In the genomic region with DNA sequence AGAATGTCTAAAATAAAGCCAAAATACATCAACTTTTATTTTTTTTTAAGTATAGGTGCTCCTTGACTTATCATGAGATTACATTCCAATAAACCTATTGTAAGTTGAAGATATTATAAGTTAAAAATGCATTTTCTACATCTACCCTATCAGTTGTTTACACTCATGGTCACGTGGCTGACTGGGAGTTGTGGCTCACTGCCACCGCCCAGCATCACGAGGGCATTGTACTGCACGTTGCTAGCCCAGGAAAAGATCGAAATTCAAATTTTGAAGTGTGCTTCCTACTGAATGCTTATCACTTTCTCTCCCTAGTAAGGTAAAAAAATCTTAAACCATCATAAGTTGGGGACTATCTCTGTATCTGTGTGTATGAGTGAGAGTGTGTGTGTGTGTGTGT, we compare ENCODE assay signal across 16 cellular contexts.
"Had no signal": no experiment of that assay in that cellular context is flagged by ENCODE, and none has a peak within 500 bp of the region (broad histone marks: within the 10 kb centered on the region; RNA-seq: fewer than 3 reads in every experiment).

No MANE protein-coding gene starts in this region.

- H3K4me3 Mint-ChIP-seq: activated naive CD8-positive, alpha-beta T cell; endodermal cell; natural killer cell treated with Interleukin-12 subunit alpha and Interleukin-12 subunit beta and Interleukin-15 and Interleukin-18, amount 100 ng/mL, for 72 hours; T-helper 2 cell treated with Interferon-gamma antibody and Interleukin-4, amounts not matched to agents 5 μg/mL and 100 μg/mL, for 36 hours had no signal

- H3K9me3 Mint-ChIP-seq: natural killer cell treated with Interleukin-12 subunit alpha and Interleukin-12 subunit beta and Interleukin-15 and Interleukin-18, amount 100 ng/mL, for 72 hours; T-helper 2 cell treated with Interferon-gamma antibody and Interleukin-4, amounts not matched to agents 5 μg/mL and 100 μg/mL, for 36 hours had no signal

- H3K4me1 ChIP-seq: gastrocnemius medialis had no signal

- ATAC-seq: gastrocnemius medialis; natural killer cell treated with Interleukin-12 subunit alpha and Interleukin-12 subunit beta and Interleukin-15 and Interleukin-18, amount 100 ng/mL, for 72 hours had no signal

- H3K27ac Mint-ChIP-seq: activated naive CD8-positive, alpha-beta T cell; endodermal cell; natural killer cell treated with Interleukin-12 subunit alpha and Interleukin-12 subunit beta and Interleukin-15 and Interleukin-18, amount 100 ng/mL, for 72 hours; T-helper 2 cell treated with Interferon-gamma antibody and Interleukin-4, amounts not matched to agents 5 μg/mL and 100 μg/mL, for 36 hours had no signal

- H3K36me3 Mint-ChIP-seq: activated naive CD8-positive, alpha-beta T cell; natural killer cell treated with Interleukin-12 subunit alpha and Interleukin-12 subunit beta and Interleukin-15 and Interleukin-18, amount 100 ng/mL, for 72 hours had no signal

- H3K4me3 ChIP-seq: gastrocnemius medialis, left ventricle myocardium inferior, tibial artery had no signal

- H3K9me3 ChIP-seq: gastrocnemius medialis, tibial artery had no signal

- H3K27me3 ChIP-seq: gastrocnemius medialis, tibial artery had no signal

- H3K27ac ChIP-seq: gastrocnemius medialis, left ventricle myocardium inferior, tibial artery had no signal

- H3K36me3 ChIP-seq: gastrocnemius medialis, left ventricle myocardium inferior, tibial artery had no signal

- DNase-seq: activated CD4-positive, alpha-beta T cell treated with anti-CD3 and anti-CD28 coated beads, Interleukin-2, amount 50 U/mL, for 4 hours; activated gamma-delta T cell treated with Interleukin-2 at 50 U/mL for 16 hours; endodermal cell; gastrocnemius medialis; head of caudate nucleus; left ventricle myocardium inferior; mesenchymal stem cell; stimulated activated CD4-positive, alpha-beta T cell treated with anti-CD3 and anti-CD28 coated beads, Interleukin-12 subunit alpha, Interleukin-12 subunit beta, amount 100 ng/mL, for 4 hours; stimulated activated CD4-positive, alpha-beta T cell treated with anti-CD3 and anti-CD28 coated beads, Interleukin-1b, Interleukin-23, amount 100 ng/mL, for 48 hours; stimulated activated CD8-positive, alpha-beta memory T cell treated with anti-CD3 and anti-CD28 coated beads, Interleukin-4, amount 100 ng/mL, for 48 hours; stimulated activated naive CD4-positive, alpha-beta T cell treated with Interleukin-2 at 50 U/mL for 16 hours; substantia nigra; tibial artery had no signal
